32 cellular contexts compared by ENCODE assay signal in genomic region chr12:130198663-130199060, GRCh38. TPM values are rescaled to one million over a fixed set of nuclear protein-coding genes. Genes with fewer than 3 reads are reported as not detected.
"Had no signal": no experiment of that assay in that cellular context is flagged by ENCODE, and none has a peak within 500 bp of the region (broad histone marks: within the 10 kb centered on the region; RNA-seq: fewer than 3 reads in every experiment).

No MANE protein-coding gene starts in this region.

- H3K27ac Mint-ChIP-seq: activated B cell treated with CpG ODN at 0.5 μM for 24 hours; activated CD8-positive, alpha-beta memory T cell treated with anti-CD3 and anti-CD28 coated beads, Interleukin-2, amount 10 ng/mL, durations not matched to agents 7 days and 5 days; activated CD8-positive, alpha-beta T cell treated with anti-CD3 and anti-CD28 coated beads, Interleukin-2, amount 10 ng/mL, durations not matched to agents 7 days and 5 days; activated naive CD4-positive, alpha-beta T cell treated with anti-CD3 and anti-CD28 coated beads for 36 hours; activated naive CD4-positive, alpha-beta T cell treated with anti-CD3 and anti-CD28 coated beads, Interleukin-2, amount 50 U/mL, for 24 hours; activated naive CD8-positive, alpha-beta T cell treated with anti-CD3 and anti-CD28 coated beads for 36 hours; activated naive CD8-positive, alpha-beta T cell treated with anti-CD3 and anti-CD28 coated beads, Interleukin-2, amount 50 U/mL, for 24 hours; activated T-helper 1 cell treated with anti-CD3 and anti-CD28 coated beads, Interleukin-12 subunit alpha, Interleukin-12 subunit beta, Interleukin-2, Interleukin-4 antibody, amounts not matched to agents 30 ng/mL and 10 ng/mL and 1 ng/mL, durations not matched to agents 14 hours and 24 hours and 36 hours; activated T-helper 2 cell treated with anti-CD3 and anti-CD28 coated beads, Interferon-gamma antibody, Interleukin-2, Interleukin-4, amounts not matched to agents 10 μg/mL and 5 μg/mL and 100 μg/mL, durations not matched to agents 14 hours and 24 hours and 36 hours; effector memory CD8-positive, alpha-beta T cell; T-helper 17 cell; T-helper 2 cell treated with Interferon-gamma antibody and Interleukin-4, amounts not matched to agents 5 μg/mL and 100 μg/mL, for 36 hours had no signal

- H3K36me3 ChIP-seq: adrenal gland, WERI-Rb-1 had no signal

- H3K9me3 Mint-ChIP-seq: activated B cell treated with CpG ODN at 0.5 μM for 24 hours; activated naive CD4-positive, alpha-beta T cell treated with anti-CD3 and anti-CD28 coated beads for 36 hours; activated naive CD4-positive, alpha-beta T cell treated with anti-CD3 and anti-CD28 coated beads, Interleukin-2, amount 50 U/mL, for 24 hours; activated naive CD8-positive, alpha-beta T cell treated with anti-CD3 and anti-CD28 coated beads for 36 hours; activated naive CD8-positive, alpha-beta T cell treated with anti-CD3 and anti-CD28 coated beads, Interleukin-2, amount 50 U/mL, for 24 hours; activated T-helper 2 cell treated with anti-CD3 and anti-CD28 coated beads, Interferon-gamma antibody, Interleukin-2, Interleukin-4, amounts not matched to agents 10 μg/mL and 5 μg/mL and 100 μg/mL, durations not matched to agents 14 hours and 24 hours and 36 hours; T-helper 2 cell treated with Interferon-gamma antibody and Interleukin-4, amounts not matched to agents 5 μg/mL and 100 μg/mL, for 36 hours had no signal

- H3K4me1 Mint-ChIP-seq: activated B cell treated with CpG ODN at 0.5 μM for 24 hours; activated CD8-positive, alpha-beta memory T cell treated with anti-CD3 and anti-CD28 coated beads, Interleukin-2, amount 10 ng/mL, durations not matched to agents 7 days and 5 days; activated naive CD4-positive, alpha-beta T cell treated with anti-CD3 and anti-CD28 coated beads, Interleukin-2, amount 50 U/mL, for 24 hours; activated naive CD8-positive, alpha-beta T cell treated with anti-CD3 and anti-CD28 coated beads for 36 hours; activated naive CD8-positive, alpha-beta T cell treated with anti-CD3 and anti-CD28 coated beads, Interleukin-2, amount 50 U/mL, for 24 hours; T-helper 17 cell had no signal

- H3K27me3 Mint-ChIP-seq: activated CD8-positive, alpha-beta memory T cell treated with anti-CD3 and anti-CD28 coated beads, Interleukin-2, amount 10 ng/mL, durations not matched to agents 7 days and 5 days; effector memory CD8-positive, alpha-beta T cell; T-helper 17 cell had no signal

- ATAC-seq: activated CD4-positive, CD25-positive, alpha-beta regulatory T cell treated with anti-CD3 and anti-CD28 coated beads, Interleukin-2, amount 50 U/mL, for 24 hours; activated CD8-positive, alpha-beta memory T cell treated with anti-CD3 and anti-CD28 coated beads, Interleukin-2, amount 10 ng/mL, durations not matched to agents 7 days and 5 days; activated CD8-positive, alpha-beta T cell treated with anti-CD3 and anti-CD28 coated beads, Interleukin-2, amount 10 ng/mL, durations not matched to agents 7 days and 5 days; activated naive CD8-positive, alpha-beta T cell treated with anti-CD3 and anti-CD28 coated beads, Interleukin-2, amount 50 U/mL, for 24 hours; body of pancreas; effector memory CD8-positive, alpha-beta T cell; esophagus mucosa; T-helper 17 cell had no signal

- DNase-seq: activated B cell treated with CpG ODN at 0.5 μM for 24 hours; activated CD4-positive, alpha-beta T cell treated with anti-CD3 and anti-CD28 coated beads for 48 hours; activated CD4-positive, alpha-beta T cell treated with anti-CD3 and anti-CD28 coated beads, Interleukin-2, amount 50 U/mL, for 1 hour; activated CD4-positive, alpha-beta T cell treated with anti-CD3 and anti-CD28 coated beads, Interleukin-2, amount 50 U/mL, for 48 hours; activated CD8-positive, alpha-beta memory T cell treated with anti-CD3 and anti-CD28 coated beads, Interleukin-2, amount 10 ng/mL, durations not matched to agents 7 days and 5 days; activated CD8-positive, alpha-beta memory T cell treated with anti-CD3 and anti-CD28 coated beads, Interleukin-2, amount 50 U/mL, for 4 hours; activated CD8-positive, alpha-beta T cell treated with anti-CD3 and anti-CD28 coated beads, Interleukin-2, amount 10 ng/mL, durations not matched to agents 7 days and 5 days; activated effector memory CD4-positive, alpha-beta T cell treated with anti-CD3 and anti-CD28 coated beads, Interleukin-2, amount 50 U/mL, for 16 hours; activated naive CD4-positive, alpha-beta T cell treated with anti-CD3 and anti-CD28 coated beads for 36 hours; activated naive CD8-positive, alpha-beta T cell treated with anti-CD3 and anti-CD28 coated beads for 36 hours; activated naive CD8-positive, alpha-beta T cell treated with anti-CD3 and anti-CD28 coated beads, Interleukin-2, amount 50 U/mL, for 24 hours; activated T-cell treated with anti-CD3 and anti-CD28 coated beads, Interleukin-2, amount 50 U/mL, for 1 hour; activated T-cell treated with anti-CD3 and anti-CD28 coated beads, Interleukin-2, amount 50 U/mL, for 48 hours; adrenal gland; amygdala; body of pancreas; cortex of kidney; dermis blood vessel endothelial cell; effector CD4-positive, alpha-beta T cell; effector memory CD8-positive, alpha-beta T cell; foreskin fibroblast; T-helper 1 cell; T-helper 17 cell; T1000; WERI-Rb-1 had no signal

- H3K27me3 ChIP-seq: adrenal gland, body of pancreas had no signal

- H3K4me1 ChIP-seq: adrenal gland, body of pancreas had no signal

- H3K9me3 ChIP-seq: adrenal gland, body of pancreas had no signal

- H3K27ac ChIP-seq: adrenal gland, body of pancreas, WERI-Rb-1 had no signal

- H3K36me3 Mint-ChIP-seq: activated CD8-positive, alpha-beta memory T cell treated with anti-CD3 and anti-CD28 coated beads, Interleukin-2, amount 10 ng/mL, durations not matched to agents 7 days and 5 days; activated naive CD4-positive, alpha-beta T cell treated with anti-CD3 and anti-CD28 coated beads, Interleukin-2, amount 50 U/mL, for 24 hours; activated naive CD8-positive, alpha-beta T cell treated with anti-CD3 and anti-CD28 coated beads for 36 hours had no signal

- H3K4me3 Mint-ChIP-seq: activated B cell treated with CpG ODN at 0.5 μM for 24 hours; activated CD8-positive, alpha-beta memory T cell treated with anti-CD3 and anti-CD28 coated beads, Interleukin-2, amount 10 ng/mL, durations not matched to agents 7 days and 5 days; activated CD8-positive, alpha-beta T cell treated with anti-CD3 and anti-CD28 coated beads, Interleukin-2, amount 10 ng/mL, durations not matched to agents 7 days and 5 days; activated naive CD4-positive, alpha-beta T cell treated with anti-CD3 and anti-CD28 coated beads for 36 hours; activated naive CD4-positive, alpha-beta T cell treated with anti-CD3 and anti-CD28 coated beads, Interleukin-2, amount 50 U/mL, for 24 hours; activated naive CD8-positive, alpha-beta T cell treated with anti-CD3 and anti-CD28 coated beads for 36 hours; activated naive CD8-positive, alpha-beta T cell treated with anti-CD3 and anti-CD28 coated beads, Interleukin-2, amount 50 U/mL, for 24 hours; activated T-helper 1 cell treated with anti-CD3 and anti-CD28 coated beads, Interleukin-12 subunit alpha, Interleukin-12 subunit beta, Interleukin-2, Interleukin-4 antibody, amounts not matched to agents 30 ng/mL and 10 ng/mL and 1 ng/mL, durations not matched to agents 14 hours and 24 hours and 36 hours; effector memory CD8-positive, alpha-beta T cell; T-helper 17 cell; T-helper 2 cell treated with Interferon-gamma antibody and Interleukin-4, amounts not matched to agents 5 μg/mL and 100 μg/mL, for 36 hours had no signal

- H3K4me3 ChIP-seq: adrenal gland, body of pancreas had no signal

RNA-seq across cellular contexts. Expression of gene FZD10, which starts 36.4 kb away (rescaled TPM):
- total RNA-seq: activated B cell treated with CpG ODN at 0.5 μM for 24 hours; activated CD8-positive, alpha-beta memory T cell treated with anti-CD3 and anti-CD28 coated beads for 36 hours; activated CD8-positive, alpha-beta memory T cell treated with anti-CD3 and anti-CD28 coated beads, Interleukin-2, amount 10 ng/mL, durations not matched to agents 7 days and 5 days; activated CD8-positive, alpha-beta T cell treated with anti-CD3 and anti-CD28 coated beads, Interleukin-2, amount 10 ng/mL, durations not matched to agents 7 days and 5 days; activated naive CD4-positive, alpha-beta T cell treated with anti-CD3 and anti-CD28 coated beads for 36 hours; activated naive CD8-positive, alpha-beta T cell treated with anti-CD3 and anti-CD28 coated beads for 36 hours; activated T-helper 1 cell treated with anti-CD3 and anti-CD28 coated beads, Interleukin-12 subunit alpha, Interleukin-12 subunit beta, Interleukin-2, Interleukin-4 antibody, amounts not matched to agents 30 ng/mL and 10 ng/mL and 1 ng/mL, durations not matched to agents 14 hours and 24 hours and 36 hours; activated T-helper 2 cell treated with anti-CD3 and anti-CD28 coated beads, Interferon-gamma antibody, Interleukin-2, Interleukin-4, amounts not matched to agents 10 μg/mL and 5 μg/mL and 100 μg/mL, durations not matched to agents 14 hours and 24 hours and 36 hours; T-helper 17 cell had no signal
